ENCODE assay signal across 29 cellular contexts in genomic region chr5:155919125-155919524, GRCh38.
"Had no signal": no experiment of that assay in that cellular context is flagged by ENCODE, and none has a peak within 500 bp of the region (broad histone marks: within the 10 kb centered on the region; RNA-seq: fewer than 3 reads in every experiment).

No MANE protein-coding gene starts in this region.

- H3K27ac ChIP-seq: brain microvascular endothelial cell, coronary artery, gastroesophageal sphincter, VCaP had no signal

- H3K4me1 ChIP-seq: gastroesophageal sphincter had no signal

- DNase-seq: activated CD4-positive, alpha-beta memory T cell treated with anti-CD3 and anti-CD28 coated beads, Interleukin-2, amount 10 ng/mL, durations not matched to agents 7 days and 5 days; activated CD4-positive, alpha-beta T cell treated with anti-CD3 and anti-CD28 coated beads for 1 hour; activated CD4-positive, alpha-beta T cell treated with anti-CD3 and anti-CD28 coated beads for 4 hours; activated CD4-positive, alpha-beta T cell treated with anti-CD3 and anti-CD28 coated beads, Interleukin-2, amount 10 ng/mL, durations not matched to agents 7 days and 5 days; activated CD4-positive, alpha-beta T cell treated with anti-CD3 and anti-CD28 coated beads, Interleukin-2, amount 50 U/mL, for 4 hours; activated CD8-positive, alpha-beta memory T cell treated with anti-CD3 and anti-CD28 coated beads, Interleukin-2, amount 50 U/mL, for 48 hours; activated gamma-delta T cell; activated naive CD4-positive, alpha-beta T cell; activated naive CD4-positive, alpha-beta T cell treated with anti-CD3 and anti-CD28 coated beads, Interleukin-2, amount 10 ng/mL, durations not matched to agents 7 days and 5 days; activated naive CD8-positive, alpha-beta T cell treated with anti-CD3 and anti-CD28 coated beads, Interleukin-2, amount 10 ng/mL, durations not matched to agents 7 days and 5 days; activated T-cell treated with anti-CD3 and anti-CD28 coated beads for 4 hours; activated T-cell treated with anti-CD3 and anti-CD28 coated beads, Interleukin-2, amount 50 U/mL, for 24 hours; activated T-cell treated with anti-CD3 and anti-CD28 coated beads, Interleukin-2, amount 50 U/mL, for 72 hours; amniotic stem cell; anterior cingulate cortex; brain microvascular endothelial cell; dorsolateral prefrontal cortex; effector memory CD4-positive, alpha-beta T cell; endodermal cell; foreskin melanocyte; T-helper 2 cell had no signal

- H3K36me3 ChIP-seq: brain microvascular endothelial cell, gastroesophageal sphincter had no signal

- FAIRE-seq: astrocyte, bronchial epithelial cell had no signal

- ATAC-seq: activated naive CD4-positive, alpha-beta T cell treated with anti-CD3 and anti-CD28 coated beads, Interleukin-2, amount 50 U/mL, for 72 hours; activated T-cell treated with anti-CD3 and anti-CD28 coated beads, Interleukin-2, amount 50 U/mL, for 72 hours; esophagus mucosa; gastroesophageal sphincter; WTC11 had no signal

- H3K9me3 ChIP-seq: gastroesophageal sphincter had no signal

- H3K27me3 ChIP-seq: brain microvascular endothelial cell, dorsolateral prefrontal cortex, gastroesophageal sphincter had no signal

- H3K4me3 ChIP-seq: coronary artery, dorsolateral prefrontal cortex, gastroesophageal sphincter had no signal
